In genomic region chr3:197298341-197298857, GRCh38 we compare ENCODE assay signal across 8 cellular contexts. TPM values are rescaled to one million over a fixed set of nuclear protein-coding genes. Genes with fewer than 3 reads are reported as not detected.
DNase-seq lines count a peak whose midpoint lies in the region; ATAC-seq and TF ChIP-seq lines count a peak whose summit lies in the region.

Gene DLG1 (minus strand): TSS chr3:197298612. CDS start chr3:197297204, 1,408 bp downstream.

- H3K4me1 Mint-ChIP-seq in activated naive CD8-positive, alpha-beta T cell (ENCODE audit: low read depth): peaks cover 27% of the 10 kb centered on the region
- H3K4me1 Mint-ChIP-seq in glutamatergic neuron (ENCODE audit: low read depth, unreplicated experiment): peaks cover 6% of the 10 kb centered on the region

- H3K4me3 ChIP-seq in GM06990 (replicated peaks; ENCODE audit: low read depth, low read length): peak within 1 kb of the TSS; percentile 98
- peak within 1 kb of the TSS; percentile 73 for H3K4me3 ChIP-seq in parathyroid adenoma (ENCODE audit: low read depth, low read length)
- peak within 1 kb of the TSS; percentile 84 to 97 for H3K4me3 ChIP-seq in tibial artery

- H3K4me2 ChIP-seq in parathyroid adenoma (ENCODE audit: low read length): peak within 1 kb of the TSS; percentile 90

- peak within 1 kb of the TSS; percentile 99 for H3K4me3 Mint-ChIP-seq in activated naive CD8-positive, alpha-beta T cell
- peak within 1 kb of the TSS; percentile 88 for H3K4me3 Mint-ChIP-seq in glutamatergic neuron (ENCODE audit: unreplicated experiment)

- H3K9me3 Mint-ChIP-seq in activated naive CD8-positive, alpha-beta T cell (ENCODE audit: low read depth): no peaks in the 10 kb centered on the region
- peaks cover 6% of the 10 kb centered on the region for H3K9me3 Mint-ChIP-seq in glutamatergic neuron (ENCODE audit: unreplicated experiment)

- H3K9ac ChIP-seq in parathyroid adenoma: no peak within 1 kb of the TSS

- H3K27ac Mint-ChIP-seq in activated naive CD8-positive, alpha-beta T cell: peak within 1 kb of the TSS; percentile 92
- no peak within 1 kb of the TSS for H3K27ac Mint-ChIP-seq in glutamatergic neuron (ENCODE audit: unreplicated experiment)

- peaks cover 5% of the 10 kb centered on the region for H3K27me3 Mint-ChIP-seq in activated naive CD8-positive, alpha-beta T cell
- peaks cover 4% of the 10 kb centered on the region for H3K27me3 Mint-ChIP-seq in glutamatergic neuron (ENCODE audit: unreplicated experiment)

- no peak for TF ChIP-seq CTCF in GM06990 (IDR thresholded peaks at IDR 0.05; ENCODE audit: insufficient read depth, low read length, poor library complexity, severe bottlenecking)
- no peak for TF ChIP-seq CTCF in glutamatergic neuron (IDR thresholded peaks at IDR 0.05; ENCODE audit: partially characterized antibody, unreplicated experiment)
- no peak for TF ChIP-seq CTCF in parathyroid adenoma (IDR thresholded peaks at IDR 0.05)
- TF ChIP-seq CTCF in tibial artery (IDR thresholded peaks at IDR 0.05): no peak

- no peaks in the 10 kb centered on the region for H3K79me2 ChIP-seq in parathyroid adenoma

- intact Hi-C loops in tibial artery (cut with DNase I; ENCODE audit: low total_unique reads): no loop called here

- H3K36me3 ChIP-seq in GM06990 (ENCODE audit: control insufficient read depth, insufficient read depth, low read length): no peaks in the 10 kb centered on the region
- no peaks in the 10 kb centered on the region for H3K36me3 ChIP-seq in parathyroid adenoma (ENCODE audit: control insufficient read depth, insufficient read depth, low read length)
- H3K36me3 ChIP-seq in tibial artery: no peaks in the 10 kb centered on the region

- ATAC-seq in HG02571 (IDR thresholded peaks at IDR 0.05; ENCODE audit: unreplicated experiment) (peak; percentile 56), SK-N-SH treated with all-trans-retinoic acid at 6 μM for 48 hours (peak; percentile 87)

- H3K4me1 ChIP-seq in parathyroid adenoma (peaks cover 4% of the 10 kb centered on the region), tibial artery (peaks cover 0 to 27% (median 7%) of the 10 kb centered on the region in 4 donors)

- H3K27ac ChIP-seq in parathyroid adenoma (peak within 1 kb of the TSS; percentile 67), tibial artery (peak within 1 kb of the TSS; percentile 88 to 92)

- H3K27me3 ChIP-seq in GM06990 (replicated peaks; ENCODE audit: control insufficient read depth, insufficient read depth, low read length) (peaks cover 1% of the 10 kb centered on the region; the same call in 1 of the 2 replicates), parathyroid adenoma (ENCODE audit: control insufficient read depth, insufficient read depth, low read length) (no peaks in the 10 kb centered on the region), tibial artery (no peaks in the 10 kb centered on the region)

- peak within 1 kb of the TSS; percentile 98 for H2AFZ ChIP-seq in parathyroid adenoma

- H3K36me3 Mint-ChIP-seq in activated naive CD8-positive, alpha-beta T cell: no peaks in the 10 kb centered on the region
- no peaks in the 10 kb centered on the region for H3K36me3 Mint-ChIP-seq in glutamatergic neuron (ENCODE audit: unreplicated experiment)

- no peaks in the 10 kb centered on the region for H3K9me3 ChIP-seq in parathyroid adenoma (ENCODE audit: control insufficient read depth, low read length)
- no peaks in the 10 kb centered on the region for H3K9me3 ChIP-seq in tibial artery

- DNase-seq in GM06990 (ENCODE audit: extremely low read depth, insufficient read length): peak; percentile 87
- DNase-seq in NCI-H1048 (lab: John Stamatoyannopoulos, UW): peak; percentile 71
- peak; percentile 69 for DNase-seq in glutamatergic neuron
- peak; percentile 82 to 92 for DNase-seq in tibial artery

TF ChIP-seq in SK-N-SH treated with all-trans-retinoic acid at 6 μM for 48 hours, 23 proteins besides CTCF, POLR2A, EP300 and RAD21:
- TF ChIP-seq ISL1 (CRISPR knock-in tag; IDR thresholded peaks at IDR 0.05): no peak
- TF ChIP-seq ZC3H10 (CRISPR knock-in tag; IDR thresholded peaks at IDR 0.05): no peak
- no peak for TF ChIP-seq CSRNP3 (CRISPR knock-in tag; IDR thresholded peaks at IDR 0.05)
TF ChIP-seq in SK-N-SH treated with all-trans-retinoic acid at 6 μM for 48 hours: peak in this region for 0.

RNA-seq across cellular contexts. Expression of gene DLG1, which starts in this region (rescaled TPM):
- total RNA-seq in glutamatergic neuron (ENCODE audit: unreplicated experiment): 66.0 TPM

Comparison
In these comparisons a context has a peak if more than half of its experiments do, and no peak if none do; other contexts are left out.
1. Peak in every context shown above with its lines: DNase-seq, ATAC-seq, H3K4me3 ChIP-seq and H3K27ac ChIP-seq.